Comparison of ENCODE assay signal across 2 cellular contexts in the genomic region with DNA sequence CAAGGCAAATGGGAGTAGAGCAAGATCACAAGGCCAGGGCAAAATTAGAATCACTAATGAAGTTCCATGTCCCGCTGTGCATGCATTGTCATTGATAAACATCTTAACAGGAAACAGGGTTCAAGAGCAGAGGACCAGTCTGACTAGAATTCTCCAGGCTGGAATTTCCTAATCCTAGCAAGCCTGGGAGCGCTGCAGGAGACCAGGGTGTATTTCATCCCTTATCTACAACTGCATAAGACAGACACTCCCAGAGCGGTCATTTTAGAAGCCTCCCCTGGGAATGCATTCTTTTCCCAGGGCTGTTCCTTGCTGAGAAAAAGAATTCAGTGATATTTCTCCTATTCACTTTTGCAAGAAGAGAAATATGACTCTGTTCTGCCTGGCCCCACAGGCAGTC.
TF ChIP-seq lines count a peak whose summit lies in the region.

No MANE protein-coding gene starts in this region.

TF ChIP-seq in HEK293, 187 proteins besides CTCF, POLR2A, EP300 and RAD21 (continued from another document):
- peak; percentile 89 for TF ChIP-seq SETDB1 (IDR thresholded peaks at IDR 0.05; ENCODE audit: insufficient read length, low read length)

TF ChIP-seq in K562, 482 proteins besides CTCF, POLR2A, EP300 and RAD21:
- TF ChIP-seq, protein P1, sequence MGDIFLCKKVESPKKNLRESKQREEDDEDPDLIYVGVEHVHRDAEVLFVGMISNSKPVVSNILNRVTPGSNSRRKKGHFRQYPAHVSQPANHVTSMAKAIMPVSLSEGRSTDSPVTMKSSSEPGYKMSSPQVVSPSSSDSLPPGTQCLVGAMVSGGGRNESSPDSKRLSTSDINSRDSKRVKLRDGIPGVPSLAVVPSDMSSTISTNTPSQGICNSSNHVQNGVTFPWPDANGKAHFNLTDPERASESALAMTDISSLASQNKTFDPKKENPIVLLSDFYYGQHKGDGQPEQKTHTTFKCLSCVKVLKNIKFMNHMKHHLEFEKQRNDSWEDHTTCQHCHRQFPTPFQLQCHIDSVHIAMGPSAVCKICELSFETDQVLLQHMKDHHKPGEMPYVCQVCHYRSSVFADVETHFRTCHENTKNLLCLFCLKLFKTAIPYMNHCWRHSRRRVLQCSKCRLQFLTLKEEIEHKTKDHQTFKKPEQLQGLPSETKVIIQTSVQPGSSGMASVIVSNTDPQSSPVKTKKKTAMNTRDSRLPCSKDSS (IDR thresholded peaks at IDR 0.05; ENCODE audit: low read depth, partially characterized antibody): peak; percentile 32
- TF ChIP-seq CBX5 (IDR thresholded peaks at IDR 0.05; ENCODE audit: borderline replicate concordance, low read depth) (peak; percentile 78), TRIM28 (IDR thresholded peaks at IDR 0.05) (peak; percentile 81), CBX3 (IDR thresholded peaks at IDR 0.05; ENCODE audit: borderline replicate concordance in 1 of 2, low read length in 2 of 2) (peak in 1 of 2 experiments; percentile 82; a peak in 1 of 3 replicates), TRIM24 (IDR thresholded peaks at IDR 0.05) (0 out of 4 replicates have a peak, but pooled peaks of 1 of the 2 experiments have one; percentile 33)
